8 cellular contexts compared by ENCODE assay signal in genomic region chr1:146298575-146298897, GRCh38.
DNase-seq lines count a peak whose midpoint lies in the region; ATAC-seq, FAIRE-seq and TF ChIP-seq lines count a peak whose summit lies in the region.
"Not testable (repeated sequence)": the region's sequence is repeated elsewhere in the genome, so short reads cannot be mapped to it uniquely, and the experiment has no call there.

No MANE protein-coding gene starts in this region.

- H3K4me3 Mint-ChIP-seq in activated B cell treated with CpG ODN at 0.5 μM for 24 hours, result not testable (repeated sequence)

- not testable (repeated sequence) for H3K4me1 ChIP-seq in pancreas

- not testable (repeated sequence) for H3K4me3 ChIP-seq in pancreas

- not testable (repeated sequence) for FAIRE-seq in pancreas (lab: Jason Lieb, UNC)

- H3K27me3 ChIP-seq in pancreas, result not testable (repeated sequence)

- CTCF ChIA-PET in activated B cell treated with CpG ODN at 0.5 μM for 24 hours (lab: Charles Lee), result not testable (repeated sequence)

- intact Hi-C loops in activated B cell treated with CpG ODN at 0.5 μM for 24 hours (cut with micrococcal nuclease); Right ventricle myocardium superior (cut with DNase I); pancreas (cut with DNase I): not testable (repeated sequence)

- not testable (repeated sequence) for H3K9me3 ChIP-seq in pancreas

- H3K36me3 ChIP-seq in pancreas, result not testable (repeated sequence)

- H3K27ac ChIP-seq in pancreas, result not testable (repeated sequence)

- not testable (repeated sequence) for H3K9me3 Mint-ChIP-seq in activated B cell treated with CpG ODN at 0.5 μM for 24 hours

- H3K36me3 Mint-ChIP-seq in activated B cell treated with CpG ODN at 0.5 μM for 24 hours (ENCODE audit: low read depth), result not testable (repeated sequence)

- not testable (repeated sequence) for H3K27me3 Mint-ChIP-seq in activated B cell treated with CpG ODN at 0.5 μM for 24 hours

- not testable (repeated sequence) for DNase-seq in activated B cell treated with CpG ODN at 0.5 μM for 24 hours, Right ventricle myocardium superior, pancreas

- ATAC-seq in GM18499 (IDR thresholded peaks at IDR 0.05; ENCODE audit: insufficient read depth, unreplicated experiment) (peak; percentile 81), GM19351 (IDR thresholded peaks at IDR 0.05; ENCODE audit: unreplicated experiment) (peak; percentile 89), GM21619 (IDR thresholded peaks at IDR 0.05; ENCODE audit: unreplicated experiment) (peak; percentile 85), HG02885 (IDR thresholded peaks at IDR 0.05; ENCODE audit: poor library complexity, unreplicated experiment) (peak; percentile 88), HG03354 (IDR thresholded peaks at IDR 0.05; ENCODE audit: poor library complexity, severe bottlenecking, unreplicated experiment) (peak; percentile 94), activated B cell treated with CpG ODN at 0.5 μM for 24 hours (ENCODE audit: low read depth) (peak; percentile 96), Right ventricle myocardium superior (ENCODE audit: poor library complexity) (peak; percentile 96), pancreas (peak; percentile 93 to 96 (median 96))

- WGBS in pancreas, 2 donors, result no CpG with 5 or more reads among the region's 5 CpGs

- H3K4me1 Mint-ChIP-seq in activated B cell treated with CpG ODN at 0.5 μM for 24 hours, result not testable (repeated sequence)

- POLR2A ChIA-PET in activated B cell treated with CpG ODN at 0.5 μM for 24 hours (lab: Charles Lee), result not testable (repeated sequence)

- TF ChIP-seq CTCF in activated B cell treated with CpG ODN at 0.5 μM for 24 hours (IDR thresholded peaks at IDR 0.05); pancreas (IDR thresholded peaks at IDR 0.05): not testable (repeated sequence)

- not testable (repeated sequence) for H3K27ac Mint-ChIP-seq in activated B cell treated with CpG ODN at 0.5 μM for 24 hours
